29 cellular contexts compared by ENCODE assay signal in the genomic region with DNA sequence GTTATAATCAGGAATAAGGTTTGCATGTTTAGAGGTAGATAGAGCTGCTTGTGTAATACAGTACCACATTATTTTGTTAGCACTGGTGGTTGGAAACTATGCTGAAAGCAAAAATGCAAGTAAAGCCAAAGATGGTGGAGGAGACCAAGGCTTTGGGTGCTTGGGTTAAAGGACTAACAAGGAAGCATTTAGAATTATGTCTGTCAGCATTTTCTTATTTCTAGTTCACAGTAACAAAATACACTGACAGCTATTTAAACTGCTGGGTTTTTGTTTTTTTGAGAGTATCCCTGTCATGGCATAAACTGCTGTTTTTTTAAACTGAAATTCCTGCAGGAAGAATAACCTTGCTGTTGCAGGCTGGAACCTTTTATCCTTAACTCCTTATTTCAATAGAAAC.
"Had no signal": no experiment of that assay in that cellular context is flagged by ENCODE, and none has a peak within 500 bp of the region (broad histone marks: within the 10 kb centered on the region; RNA-seq: fewer than 3 reads in every experiment).

No MANE protein-coding gene starts in this region.

- H3K9me3 Mint-ChIP-seq: memory B cell; naive thymus-derived CD8-positive, alpha-beta T cell; nephron; neural crest cell; stimulated activated effector memory CD8-positive, alpha-beta T cell treated with anti-CD3 and anti-CD28 coated beads, Interleukin-12 subunit alpha, Interleukin-12 subunit beta, amount 100 ng/mL, for 72 hours; stimulated activated naive CD8-positive, alpha-beta T cell treated with anti-CD3 and anti-CD28 coated beads, Interleukin-15, Interleukin-2, amounts not matched to agents 100 ng/mL and 50 ng/mL, for 24 hours had no signal

- H3K27me3 Mint-ChIP-seq: memory B cell; naive thymus-derived CD8-positive, alpha-beta T cell; progenitor cell of endocrine pancreas; stimulated activated naive CD8-positive, alpha-beta T cell treated with anti-CD3 and anti-CD28 coated beads, Interleukin-15, Interleukin-2, amounts not matched to agents 100 ng/mL and 50 ng/mL, for 24 hours had no signal

- H3K4me3 ChIP-seq: heart right ventricle, hepatocyte, left ventricle myocardium inferior, lung, pancreas, right atrium auricular region, skin epidermis, suprapubic skin, thoracic aorta, tibial artery, upper lobe of right lung had no signal

- ATAC-seq: heart right ventricle; naive thymus-derived CD8-positive, alpha-beta T cell; pancreas; sciatic nerve; stimulated activated effector memory CD8-positive, alpha-beta T cell treated with anti-CD3 and anti-CD28 coated beads, Interleukin-12 subunit alpha, Interleukin-12 subunit beta, amount 100 ng/mL, for 72 hours; upper lobe of right lung had no signal

- H3K27ac ChIP-seq: heart right ventricle, hepatocyte, left ventricle myocardium inferior, pancreas, right atrium auricular region, skin epidermis, suprapubic skin, thoracic aorta, tibial artery, upper lobe of right lung had no signal

- H3K4me2 ChIP-seq: hepatocyte had no signal

- H3K27ac Mint-ChIP-seq: memory B cell; nephron; progenitor cell of endocrine pancreas; stimulated activated effector memory CD8-positive, alpha-beta T cell treated with anti-CD3 and anti-CD28 coated beads, Interleukin-12 subunit alpha, Interleukin-12 subunit beta, amount 100 ng/mL, for 72 hours; stimulated activated naive CD8-positive, alpha-beta T cell treated with anti-CD3 and anti-CD28 coated beads, Interleukin-15, Interleukin-2, amounts not matched to agents 100 ng/mL and 50 ng/mL, for 24 hours had no signal

- H3K9me3 ChIP-seq: heart right ventricle, left ventricle myocardium inferior, pancreas, right atrium auricular region, suprapubic skin, thoracic aorta, tibial artery, upper lobe of right lung had no signal

- H3K4me3 Mint-ChIP-seq: memory B cell; naive thymus-derived CD8-positive, alpha-beta T cell; nephron; neural crest cell; stimulated activated effector memory CD8-positive, alpha-beta T cell treated with anti-CD3 and anti-CD28 coated beads, Interleukin-12 subunit alpha, Interleukin-12 subunit beta, amount 100 ng/mL, for 72 hours; stimulated activated naive CD8-positive, alpha-beta T cell treated with anti-CD3 and anti-CD28 coated beads, Interleukin-15, Interleukin-2, amounts not matched to agents 100 ng/mL and 50 ng/mL, for 24 hours had no signal

- H2AFZ ChIP-seq: hepatocyte had no signal

- FAIRE-seq: pancreas, urothelium cell line had no signal

- DNase-seq: heart right ventricle; islet precursor cell; left ventricle myocardium inferior; midbrain; naive thymus-derived CD8-positive, alpha-beta T cell; nucleus accumbens; pancreas; stimulated activated CD4-positive, alpha-beta T cell treated with anti-CD3 and anti-CD28 coated beads, Interleukin-12 subunit alpha, Interleukin-12 subunit beta, amount 100 ng/mL, for 4 hours; stimulated activated CD4-positive, alpha-beta T cell treated with anti-CD3 and anti-CD28 coated beads, Interleukin-15, amount 100 ng/mL, for 24 hours; stimulated activated CD4-positive, alpha-beta T cell treated with anti-CD3 and anti-CD28 coated beads, Interleukin-2, amount 100 ng/mL, for 24 hours; stimulated activated CD4-positive, alpha-beta T cell treated with anti-CD3 and anti-CD28 coated beads, Interleukin-4, amount 100 ng/mL, for 1 hour; stimulated activated naive CD4-positive, alpha-beta T cell; tibial artery; trophoblast cell; upper lobe of right lung had no signal

- H3K27me3 ChIP-seq: heart right ventricle, hepatocyte, pancreas, right atrium auricular region, suprapubic skin, tibial artery, upper lobe of right lung had no signal
